ENCODE assay signal across 14 cellular contexts in the genomic region with DNA sequence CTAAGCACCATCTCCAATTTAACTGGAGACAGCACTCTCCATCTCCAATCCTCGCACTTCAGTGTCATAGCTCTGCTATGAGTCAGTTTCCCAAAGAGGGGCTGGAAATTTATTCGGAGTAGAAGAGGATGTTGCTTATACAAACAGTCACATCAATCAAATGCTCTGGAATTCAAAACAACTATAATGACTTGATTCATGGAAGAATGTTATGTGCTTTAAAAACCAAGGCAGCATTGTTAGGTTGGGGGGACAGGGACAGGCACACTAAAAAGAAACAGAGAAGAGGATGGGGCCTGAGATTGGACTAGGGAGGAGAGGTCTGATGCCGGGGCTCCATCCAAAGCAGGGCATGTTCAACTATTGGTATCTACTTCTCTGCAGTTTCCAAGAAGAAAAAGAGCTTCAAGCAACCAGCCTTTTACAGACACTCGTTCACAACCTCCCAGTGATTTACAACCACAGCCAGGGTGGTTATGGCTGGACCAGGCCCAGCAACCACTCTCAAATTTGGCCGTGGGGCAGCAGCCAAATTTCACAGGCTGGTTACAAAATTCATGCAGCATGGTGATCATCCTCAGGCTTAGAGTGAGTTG.
DNase-seq lines count a peak whose midpoint lies in the region; ATAC-seq and TF ChIP-seq lines count a peak whose summit lies in the region.
"Had no signal": no experiment of that assay in that cellular context is flagged by ENCODE, and none has a peak within 500 bp of the region (broad histone marks: within the 10 kb centered on the region; RNA-seq: fewer than 3 reads in every experiment).

No MANE protein-coding gene starts in this region.

- in situ Hi-C loops in G401 (cut with HindIII; ENCODE audit: low sequenced_read_pairs) = no loop called here

- H3K9me3 ChIP-seq in SK-N-SH (no peaks in the 10 kb centered on the region), sigmoid colon (no peaks in the 10 kb centered on the region)
- no peaks in the 10 kb centered on the region for H3K9me3 ChIP-seq in effector memory CD4-positive, alpha-beta T cell (ENCODE audit: control insufficient read depth, low read length)

- peaks cover 16% of the 10 kb centered on the region for H3F3A ChIP-seq in SK-N-SH (replicated peaks; ENCODE audit: insufficient read depth)

- DNase-seq in G401 (ENCODE audit: low spot score) = peak; percentile 80
- DNase-seq in SK-N-SH = no peak
- peak; percentile 73 for DNase-seq in fibroblast of villous mesenchyme (ENCODE audit: low read depth)
- peak; percentile 79 for DNase-seq in sigmoid colon
- DNase-seq in NCI-H2196 (lab: John Stamatoyannopoulos, UW; ENCODE audit: unreplicated experiment) = no peak
- no peak for DNase-seq in effector memory CD4-positive, alpha-beta T cell
- no peak for DNase-seq in erythroblast (lab: John Stamatoyannopoulos, UW)
- DNase-seq: activated CD4-positive, CD25-positive, alpha-beta regulatory T cell treated with anti-CD3 and anti-CD28 coated beads, Interleukin-2, amount 50 U/mL, for 72 hours; activated effector memory CD4-positive, alpha-beta T cell treated with anti-CD3 and anti-CD28 coated beads, Interleukin-2, amount 50 U/mL, for 16 hours; hypothalamus; NCI-H2107 had no signal

- H3K4me3 ChIP-seq in SK-N-SH (ENCODE audit: low read depth in 2 of 2, low read length in 1 of 2) = no peak overlapping the region
- no peak overlapping the region for H3K4me3 ChIP-seq in fibroblast of villous mesenchyme (ENCODE audit: low read depth, low read length)
- no peak overlapping the region for H3K4me3 ChIP-seq in sigmoid colon
- no peak overlapping the region for H3K4me3 ChIP-seq in effector memory CD4-positive, alpha-beta T cell (ENCODE audit: insufficient read depth, low read depth, low read length, poor library complexity, severe bottlenecking)
- H3K4me3 ChIP-seq: coronary artery had no signal

- H3K4me2 ChIP-seq in SK-N-SH = peak overlapping the region; percentile 52

- WGBS in SK-N-SH (ENCODE audit: low lambda C conversion rate) = 32% methylated on average over 5 of the region's 5 CpGs
- WGBS in sigmoid colon, 2 donors = 60 to 68% methylated on average over 5 of the region's 5 CpGs

- POLR2A ChIA-PET in SK-N-SH (lab: Yijun Ruan, JAX) = interaction anchor here (1.1 kb wide), 1 partner anchor 192 kb away, joined by 3 read pairs; no protein-coding TSS in a partner anchor

- H3K27ac ChIP-seq in SK-N-SH (ENCODE audit: low read depth in 2 of 2, low read length in 1 of 2) (peak overlapping the region; percentile 55 to 82; a peak in 3 of 4 replicates), sigmoid colon (peak overlapping the region in 3 of 4 donors; percentile 29 to 73 (median 46))
- no peak overlapping the region for H3K27ac ChIP-seq in effector memory CD4-positive, alpha-beta T cell (ENCODE audit: insufficient read depth, low read length, poor library complexity, severe bottlenecking)
- H3K27ac ChIP-seq: coronary artery had no signal

- no peak overlapping the region for H3K9ac ChIP-seq in SK-N-SH

- CTCF ChIA-PET in SK-N-SH (lab: Yijun Ruan, JAX) = interaction anchor here (1.0 to 2.1 kb wide), 3 partner anchors 14 to 67 kb away, joined by 3 to 8 read pairs (median 4); no protein-coding TSS in a partner anchor

- H3K79me2 ChIP-seq in SK-N-SH (ENCODE audit: insufficient read depth) = no peaks in the 10 kb centered on the region

- peak overlapping the region; percentile 21 for H2AFZ ChIP-seq in SK-N-SH (ENCODE audit: low read depth)

- ATAC-seq in HG03469 (IDR thresholded peaks at IDR 0.05; ENCODE audit: unreplicated experiment) = no peak
- ATAC-seq: stimulated activated memory B cell treated with anti-CD40 and anti-IgM and Interleukin-4, amounts not matched to agents 10 μg/mL and 1 μg/mL and 100 μg/mL, for 72 hours had no signal

- no peaks in the 10 kb centered on the region for H3K36me3 ChIP-seq in SK-N-SH (replicated peaks in 1 of 2; ENCODE audit: control insufficient read depth in 1 of 2, insufficient read depth in 2 of 2, low read length in 1 of 2)
- H3K36me3 ChIP-seq in sigmoid colon = no peaks in the 10 kb centered on the region
- no peaks in the 10 kb centered on the region for H3K36me3 ChIP-seq in effector memory CD4-positive, alpha-beta T cell (ENCODE audit: control insufficient read depth, insufficient read depth, low read length)

- no peaks in the 10 kb centered on the region for H3K27me3 ChIP-seq in SK-N-SH (ENCODE audit: insufficient read depth)
- no peaks in the 10 kb centered on the region for H3K27me3 ChIP-seq in sigmoid colon
- no peaks in the 10 kb centered on the region for H3K27me3 ChIP-seq in effector memory CD4-positive, alpha-beta T cell (replicated peaks; ENCODE audit: control insufficient read depth, insufficient read depth, low read length, poor library complexity, severe bottlenecking)

- intact Hi-C loops in sigmoid colon (cut with DNase I) = loop anchor here (5.0 kb wide), 1 partner anchor 68 kb away; no protein-coding TSS in a partner anchor

- TF ChIP-seq EP300 in SK-N-SH (IDR thresholded peaks at IDR 0.05; ENCODE audit: borderline replicate concordance in 1 of 2, low read depth in 1 of 2, low read length in 1 of 2) = peak in 1 of 2 experiments; percentile 79; a peak in 2 of 4 replicates
- no peak for TF ChIP-seq EP300 in sigmoid colon (IDR thresholded peaks at IDR 0.05)

- TF ChIP-seq CTCF in SK-N-SH (IDR thresholded peaks at IDR 0.05) (no peak), fibroblast of villous mesenchyme (IDR thresholded peaks at IDR 0.05; ENCODE audit: insufficient read depth, low read depth, low read length) (no peak), sigmoid colon (IDR thresholded peaks at IDR 0.05) (no peak)

- H3K4me1 ChIP-seq in SK-N-SH (ENCODE audit: control insufficient read depth in 1 of 2, insufficient read depth in 2 of 2, low read depth in 1 of 2, low read length in 1 of 2) = peaks cover 13 to 15% of the 10 kb centered on the region in 2 experiments; a peak in 3 of 4 replicates
- peaks cover 0 to 38% (median 26%) of the 10 kb centered on the region in 4 donors for H3K4me1 ChIP-seq in sigmoid colon
- no peaks in the 10 kb centered on the region for H3K4me1 ChIP-seq in effector memory CD4-positive, alpha-beta T cell (ENCODE audit: control insufficient read depth, insufficient read depth, low read length, poor library complexity, severe bottlenecking)

- H4K20me1 ChIP-seq in SK-N-SH (ENCODE audit: insufficient read depth) = no peaks in the 10 kb centered on the region

- H3K9me2 ChIP-seq in SK-N-SH = no peaks in the 10 kb centered on the region

- no peak for TF ChIP-seq RAD21 in SK-N-SH (IDR thresholded peaks at IDR 0.05; ENCODE audit: low read length)

- no peak for TF ChIP-seq POLR2A in sigmoid colon (IDR thresholded peaks at IDR 0.05)
- TF ChIP-seq POLR2A in erythroblast (IDR thresholded peaks at IDR 0.05; ENCODE audit: low read length) = no peak

TF ChIP-seq in SK-N-SH, 30 proteins besides CTCF, POLR2A, EP300 and RAD21:
- TF ChIP-seq JUND (IDR thresholded peaks at IDR 0.05) = peak; percentile 80
- TF ChIP-seq MEF2A (IDR thresholded peaks at IDR 0.05; ENCODE audit: borderline replicate concordance, low read depth) = peak; percentile 89
- TF ChIP-seq, protein P1, sequence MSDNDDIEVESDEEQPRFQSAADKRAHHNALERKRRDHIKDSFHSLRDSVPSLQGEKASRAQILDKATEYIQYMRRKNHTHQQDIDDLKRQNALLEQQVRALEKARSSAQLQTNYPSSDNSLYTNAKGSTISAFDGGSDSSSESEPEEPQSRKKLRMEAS (IDR thresholded peaks at IDR 0.05; ENCODE audit: low read depth) = no peak; the same call in 1 of the 2 replicates
- no peak for TF ChIP-seq SIN3A (IDR thresholded peaks at IDR 0.05; ENCODE audit: borderline replicate concordance, low read depth, low read length)
- TF ChIP-seq EZH2phosphoT487 (IDR thresholded peaks at IDR 0.05; ENCODE audit: borderline replicate concordance, low read depth) = no peak
- TF ChIP-seq TEAD4 (IDR thresholded peaks at IDR 0.05; ENCODE audit: borderline replicate concordance, insufficient read depth) = peak; percentile 43; the same call in 1 of the 2 replicates
- peak; percentile 70 for TF ChIP-seq FOSL2 (IDR thresholded peaks at IDR 0.05; ENCODE audit: borderline replicate concordance, low read depth)
- peak; percentile 12 for TF ChIP-seq NFIC (IDR thresholded peaks at IDR 0.05; ENCODE audit: borderline replicate concordance)
- TF ChIP-seq MXI1 (IDR thresholded peaks at IDR 0.05; ENCODE audit: low read depth, low read length) = no peak
- TF ChIP-seq, protein P2, sequence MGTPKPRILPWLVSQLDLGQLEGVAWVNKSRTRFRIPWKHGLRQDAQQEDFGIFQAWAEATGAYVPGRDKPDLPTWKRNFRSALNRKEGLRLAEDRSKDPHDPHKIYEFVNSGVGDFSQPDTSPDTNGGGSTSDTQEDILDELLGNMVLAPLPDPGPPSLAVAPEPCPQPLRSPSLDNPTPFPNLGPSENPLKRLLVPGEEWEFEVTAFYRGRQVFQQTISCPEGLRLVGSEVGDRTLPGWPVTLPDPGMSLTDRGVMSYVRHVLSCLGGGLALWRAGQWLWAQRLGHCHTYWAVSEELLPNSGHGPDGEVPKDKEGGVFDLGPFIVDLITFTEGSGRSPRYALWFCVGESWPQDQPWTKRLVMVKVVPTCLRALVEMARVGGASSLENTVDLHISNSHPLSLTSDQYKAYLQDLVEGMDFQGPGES (IDR thresholded peaks at IDR 0.05; ENCODE audit: low read depth, low read length) = no peak
- TF ChIP-seq TCF12 (IDR thresholded peaks at IDR 0.05) = peak; percentile 66
- TF ChIP-seq PBX3 (IDR thresholded peaks at IDR 0.05) = peak; percentile 88
TF ChIP-seq in SK-N-SH: peak in this region for 7.

Comparison
In these comparisons a context has a peak if more than half of its experiments do, and no peak if none do; other contexts are left out.
1. DNase-seq: peak in G401 (single experiment), fibroblast of villous mesenchyme (single experiment) and sigmoid colon (single experiment); none in SK-N-SH (single experiment), NCI-H2196 (single experiment), effector memory CD4-positive, alpha-beta T cell (0 of 3) and erythroblast (0 of 2).